ENCODE assay signal across 10 cellular contexts in the genomic region with DNA sequence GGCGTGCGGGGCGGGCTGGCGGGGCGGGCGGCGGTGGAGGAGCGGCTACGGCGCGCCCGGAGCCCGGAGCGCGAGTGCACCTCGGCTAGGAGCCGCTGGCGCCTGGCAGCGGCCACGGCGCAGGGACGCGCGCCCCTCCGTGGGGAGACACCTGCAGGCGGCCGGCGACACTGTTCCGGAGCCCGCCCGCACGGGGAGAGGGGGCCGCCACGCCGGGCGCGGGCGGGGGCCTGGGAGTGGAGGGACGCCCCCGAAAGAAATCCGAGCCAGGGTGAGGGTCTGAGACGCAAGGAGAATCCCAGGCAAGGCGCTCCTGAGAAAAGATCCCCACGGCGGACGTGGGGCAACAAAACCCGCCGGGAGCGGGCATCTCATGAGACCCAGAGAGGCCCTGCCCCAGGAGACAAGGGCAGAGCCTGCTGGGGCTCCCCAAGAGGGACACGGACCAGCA. TPM values are rescaled to one million over a fixed set of nuclear protein-coding genes. Genes with fewer than 3 reads are reported as not detected.
DNase-seq lines count a peak whose midpoint lies in the region; ATAC-seq and TF ChIP-seq lines count a peak whose summit lies in the region.
"Had no signal": no experiment of that assay in that cellular context is flagged by ENCODE, and none has a peak within 500 bp of the region (broad histone marks: within the 10 kb centered on the region; RNA-seq: fewer than 3 reads in every experiment).

A gene (minus strand): TSS at position 104 of the 451 bp plus-strand sequence. CDS start 290 bp downstream, outside the sequence.

- H2AFZ ChIP-seq in GM23338, result peak within 1 kb of the TSS; percentile 78; the same call in 1 of the 2 replicates

- H4K20me1 ChIP-seq in GM23338 (replicated peaks; ENCODE audit: insufficient read depth), result no peaks in the 10 kb centered on the region

- H3K4me1 ChIP-seq in GM23338 (ENCODE audit: insufficient read depth) (no peaks in the 10 kb centered on the region; the same call in 1 of the 2 replicates), NT2/D1 (ENCODE audit: insufficient read depth, insufficient read length) (peaks cover 14% of the 10 kb centered on the region), heart right ventricle (peaks cover 0 to 11% (median 0%) of the 10 kb centered on the region in 9 donors)

- H3K4me3 ChIP-seq in GM23338 (peak within 1 kb of the TSS; percentile 59), NT2/D1 (ENCODE audit: insufficient read length, low read depth) (peak within 1 kb of the TSS; percentile 65), heart right ventricle (peak within 1 kb of the TSS in 6 of 10 donors; percentile 19 to 51 (median 34)), skeletal muscle cell (ENCODE audit: low read depth, low read length) (peak within 1 kb of the TSS; percentile 31)

- H3K27me3 Mint-ChIP-seq in GM23338 (ENCODE audit: insufficient read depth, low read depth, poor library complexity), result peaks cover 41% of the 10 kb centered on the region

- DNase-seq in GM23338 (ENCODE audit: low spot score) (no peak), NT2/D1 (ENCODE audit: low read depth, low spot score) (no peak), heart right ventricle (no peak), skeletal muscle cell (ENCODE audit: low read depth) (no peak)
- DNase-seq in central memory CD4-positive, alpha-beta T cell, result no peak

- no peaks in the 10 kb centered on the region; the same call in 2 of the 3 replicates for H3K4me1 Mint-ChIP-seq in GM23338

- no peaks in the 10 kb centered on the region for H3K79me2 ChIP-seq in GM23338 (replicated peaks; ENCODE audit: insufficient read depth)

- H3K9me3 ChIP-seq in NT2/D1 (ENCODE audit: insufficient read depth, low read length) (no peaks in the 10 kb centered on the region), heart right ventricle (no peaks in the 10 kb centered on the region)

- intact Hi-C loops in heart right ventricle (cut with DNase I), result loop anchor here in 6 of 10 donors (5.0 to 10.0 kb wide), 3 partner anchors 81 to 419 kb away; no protein-coding TSS in a partner anchor

- no peaks in the 10 kb centered on the region for H3F3A ChIP-seq in GM23338 (replicated peaks; ENCODE audit: low read depth)

- peak; percentile 31 for ATAC-seq in GM23338
- peak; percentile 49 to 78 (median 70) for ATAC-seq in heart right ventricle
- ATAC-seq in GM21528 (IDR thresholded peaks at IDR 0.05; ENCODE audit: low FRiP score, unreplicated experiment), result no peak
- ATAC-seq in HG02610 (IDR thresholded peaks at IDR 0.05; ENCODE audit: unreplicated experiment), result no peak
- ATAC-seq: HCT116 had no signal

- 1 to 2% methylated on average over 32 to 49 of the region's 50 CpGs for WGBS in heart right ventricle, 2 donors

- H3K27ac ChIP-seq in GM23338 (ENCODE audit: low read depth) (no peak within 1 kb of the TSS), heart right ventricle (peak within 1 kb of the TSS in 1 of 10 donors; percentile 7)

- no peak within 1 kb of the TSS for H3K27ac Mint-ChIP-seq in GM23338

- H3K4me2 ChIP-seq in GM23338, result peak within 1 kb of the TSS; percentile 78

- H3K9me3 Mint-ChIP-seq in GM23338, result no peaks in the 10 kb centered on the region

- peak within 1 kb of the TSS; percentile 86 for H3K9ac ChIP-seq in NT2/D1 (ENCODE audit: insufficient read length, low read depth)

- no peaks in the 10 kb centered on the region for H3K36me3 ChIP-seq in GM23338 (ENCODE audit: insufficient read depth)
- no peaks in the 10 kb centered on the region for H3K36me3 ChIP-seq in NT2/D1 (ENCODE audit: insufficient read depth, insufficient read length, low read length)
- H3K36me3 ChIP-seq in heart right ventricle, result no peaks in the 10 kb centered on the region

- peaks cover 61% of the 10 kb centered on the region for H3K27me3 ChIP-seq in GM23338 (ENCODE audit: insufficient read depth)
- peaks cover 40% of the 10 kb centered on the region for H3K27me3 ChIP-seq in NT2/D1 (ENCODE audit: insufficient read depth, insufficient read length)
- H3K27me3 ChIP-seq in heart right ventricle, result peaks cover 10 to 65% (median 56%) of the 10 kb centered on the region in 7 donors

- H3K4me3 Mint-ChIP-seq in GM23338, result peak within 1 kb of the TSS; percentile 55; the same call in 2 of the 3 replicates

- no peaks in the 10 kb centered on the region for H3K9me2 ChIP-seq in GM23338 (ENCODE audit: insufficient read depth)

- TF ChIP-seq CTCF in GM23338 (conservative IDR thresholded peaks at IDR 0.05; ENCODE audit: low read depth in 2 of 2) (peak in 1 of 2 experiments; percentile 34; a peak in 1 of 4 replicates), heart right ventricle (IDR thresholded peaks at IDR 0.05) (peak in 8 of 9 donors; percentile 9 to 46 (median 32))

- H3K36me3 Mint-ChIP-seq in GM23338 (ENCODE audit: low read depth), result no peaks in the 10 kb centered on the region

TF ChIP-seq in GM23338, 12 proteins besides CTCF, POLR2A, EP300 and RAD21 (continues in another document):
- no peak for TF ChIP-seq ZNF114 (CRISPR knock-in tag; IDR thresholded peaks at IDR 0.05)
- TF ChIP-seq EZH2 (IDR thresholded peaks at IDR 0.05; ENCODE audit: low read depth, unreplicated experiment), result peak; percentile 71
- TF ChIP-seq CREB1 (CRISPR knock-in tag; IDR thresholded peaks at IDR 0.05; ENCODE audit: low read depth), result no peak
- TF ChIP-seq, protein P1, sequence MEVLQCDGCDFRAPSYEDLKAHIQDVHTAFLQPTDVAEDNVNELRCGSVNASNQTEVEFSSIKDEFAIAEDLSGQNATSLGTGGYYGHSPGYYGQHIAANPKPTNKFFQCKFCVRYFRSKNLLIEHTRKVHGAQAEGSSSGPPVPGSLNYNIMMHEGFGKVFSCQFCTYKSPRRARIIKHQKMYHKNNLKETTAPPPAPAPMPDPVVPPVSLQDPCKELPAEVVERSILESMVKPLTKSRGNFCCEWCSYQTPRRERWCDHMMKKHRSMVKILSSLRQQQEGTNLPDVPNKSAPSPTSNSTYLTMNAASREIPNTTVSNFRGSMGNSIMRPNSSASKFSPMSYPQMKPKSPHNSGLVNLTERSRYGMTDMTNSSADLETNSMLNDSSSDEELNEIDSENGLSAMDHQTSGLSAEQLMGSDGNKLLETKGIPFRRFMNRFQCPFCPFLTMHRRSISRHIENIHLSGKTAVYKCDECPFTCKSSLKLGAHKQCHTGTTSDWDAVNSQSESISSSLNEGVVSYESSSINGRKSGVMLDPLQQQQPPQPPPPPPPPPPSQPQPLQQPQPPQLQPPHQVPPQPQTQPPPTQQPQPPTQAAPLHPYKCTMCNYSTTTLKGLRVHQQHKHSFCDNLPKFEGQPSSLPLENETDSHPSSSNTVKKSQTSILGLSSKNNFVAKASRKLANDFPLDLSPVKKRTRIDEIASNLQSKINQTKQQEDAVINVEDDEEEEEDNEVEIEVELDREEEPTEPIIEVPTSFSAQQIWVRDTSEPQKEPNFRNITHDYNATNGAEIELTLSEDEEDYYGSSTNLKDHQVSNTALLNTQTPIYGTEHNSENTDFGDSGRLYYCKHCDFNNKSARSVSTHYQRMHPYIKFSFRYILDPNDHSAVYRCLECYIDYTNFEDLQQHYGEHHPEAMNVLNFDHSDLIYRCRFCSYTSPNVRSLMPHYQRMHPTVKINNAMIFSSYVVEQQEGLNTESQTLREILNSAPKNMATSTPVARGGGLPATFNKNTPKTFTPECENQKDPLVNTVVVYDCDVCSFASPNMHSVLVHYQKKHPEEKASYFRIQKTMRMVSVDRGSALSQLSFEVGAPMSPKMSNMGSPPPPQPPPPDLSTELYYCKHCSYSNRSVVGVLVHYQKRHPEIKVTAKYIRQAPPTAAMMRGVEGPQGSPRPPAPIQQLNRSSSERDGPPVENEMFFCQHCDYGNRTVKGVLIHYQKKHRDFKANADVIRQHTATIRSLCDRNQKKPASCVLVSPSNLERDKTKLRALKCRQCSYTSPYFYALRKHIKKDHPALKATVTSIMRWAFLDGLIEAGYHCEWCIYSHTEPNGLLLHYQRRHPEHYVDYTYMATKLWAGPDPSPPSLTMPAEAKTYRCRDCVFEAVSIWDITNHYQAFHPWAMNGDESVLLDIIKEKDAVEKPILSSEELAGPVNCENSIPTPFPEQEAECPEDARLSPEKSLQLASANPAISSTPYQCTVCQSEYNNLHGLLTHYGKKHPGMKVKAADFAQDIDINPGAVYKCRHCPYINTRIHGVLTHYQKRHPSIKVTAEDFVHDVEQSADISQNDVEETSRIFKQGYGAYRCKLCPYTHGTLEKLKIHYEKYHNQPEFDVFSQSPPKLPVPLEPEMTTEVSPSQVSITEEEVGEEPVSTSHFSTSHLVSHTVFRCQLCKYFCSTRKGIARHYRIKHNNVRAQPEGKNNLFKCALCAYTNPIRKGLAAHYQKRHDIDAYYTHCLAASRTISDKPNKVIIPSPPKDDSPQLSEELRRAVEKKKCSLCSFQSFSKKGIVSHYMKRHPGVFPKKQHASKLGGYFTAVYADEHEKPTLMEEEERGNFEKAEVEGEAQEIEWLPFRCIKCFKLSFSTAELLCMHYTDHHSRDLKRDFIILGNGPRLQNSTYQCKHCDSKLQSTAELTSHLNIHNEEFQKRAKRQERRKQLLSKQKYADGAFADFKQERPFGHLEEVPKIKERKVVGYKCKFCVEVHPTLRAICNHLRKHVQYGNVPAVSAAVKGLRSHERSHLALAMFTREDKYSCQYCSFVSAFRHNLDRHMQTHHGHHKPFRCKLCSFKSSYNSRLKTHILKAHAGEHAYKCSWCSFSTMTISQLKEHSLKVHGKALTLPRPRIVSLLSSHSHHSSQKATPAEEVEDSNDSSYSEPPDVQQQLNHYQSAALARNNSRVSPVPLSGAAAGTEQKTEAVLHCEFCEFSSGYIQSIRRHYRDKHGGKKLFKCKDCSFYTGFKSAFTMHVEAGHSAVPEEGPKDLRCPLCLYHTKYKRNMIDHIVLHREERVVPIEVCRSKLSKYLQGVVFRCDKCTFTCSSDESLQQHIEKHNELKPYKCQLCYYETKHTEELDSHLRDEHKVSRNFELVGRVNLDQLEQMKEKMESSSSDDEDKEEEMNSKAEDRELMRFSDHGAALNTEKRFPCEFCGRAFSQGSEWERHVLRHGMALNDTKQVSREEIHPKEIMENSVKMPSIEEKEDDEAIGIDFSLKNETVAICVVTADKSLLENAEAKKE (CRISPR knock-in tag; IDR thresholded peaks at IDR 0.05), result no peak
- peak; percentile 38 for TF ChIP-seq EZH2phosphoT487 (IDR thresholded peaks at IDR 0.05; ENCODE audit: unreplicated experiment)
- no peak for TF ChIP-seq ZNF331 (CRISPR knock-in tag; IDR thresholded peaks at IDR 0.05; ENCODE audit: low read depth)

RNA-seq across cellular contexts. Expression of the gene that starts here (rescaled TPM):
- 0.63 TPM in 1 of 2 replicates, not detected in the other for total RNA-seq in GM23338 (2014; rRNA removed; shearing (Covaris generic))
- 0.19 and 0.36 TPM in 2 replicates for polyA plus RNA-seq in GM23338 (2016; fragmentation: Nextera tagmentation; extraction: Ambion mirVana)
- total RNA-seq in heart right ventricle, result 10 to 100 TPM in 1 of 10 donors, 1 to 10 TPM in 3, under 1 TPM in 3, not detected in 3; 0.68 to 14.6 (median 3.4) TPM
- not detected for polyA plus RNA-seq in heart right ventricle
- total RNA-seq: fibroblast of villous mesenchyme, pulmonary artery endothelial cell had no signal

Comparison
In these comparisons a context has a peak if more than half of its experiments do, and no peak if none do; other contexts are left out.
1. Peak in ATAC-seq, H3K4me3 ChIP-seq and H3K4me2 ChIP-seq in GM23338; RNA of the gene not detected or under 1 TPM.
2. ATAC-seq: peak in heart right ventricle (8 of 8); none in GM21528 (single experiment) and HG02610 (single experiment).
3. Peak in every context shown above with its lines, with median percentiles within 50 percentile points of each other: H3K4me3 ChIP-seq.